Comparison of ENCODE assay signal across 8 cellular contexts in the genomic region with DNA sequence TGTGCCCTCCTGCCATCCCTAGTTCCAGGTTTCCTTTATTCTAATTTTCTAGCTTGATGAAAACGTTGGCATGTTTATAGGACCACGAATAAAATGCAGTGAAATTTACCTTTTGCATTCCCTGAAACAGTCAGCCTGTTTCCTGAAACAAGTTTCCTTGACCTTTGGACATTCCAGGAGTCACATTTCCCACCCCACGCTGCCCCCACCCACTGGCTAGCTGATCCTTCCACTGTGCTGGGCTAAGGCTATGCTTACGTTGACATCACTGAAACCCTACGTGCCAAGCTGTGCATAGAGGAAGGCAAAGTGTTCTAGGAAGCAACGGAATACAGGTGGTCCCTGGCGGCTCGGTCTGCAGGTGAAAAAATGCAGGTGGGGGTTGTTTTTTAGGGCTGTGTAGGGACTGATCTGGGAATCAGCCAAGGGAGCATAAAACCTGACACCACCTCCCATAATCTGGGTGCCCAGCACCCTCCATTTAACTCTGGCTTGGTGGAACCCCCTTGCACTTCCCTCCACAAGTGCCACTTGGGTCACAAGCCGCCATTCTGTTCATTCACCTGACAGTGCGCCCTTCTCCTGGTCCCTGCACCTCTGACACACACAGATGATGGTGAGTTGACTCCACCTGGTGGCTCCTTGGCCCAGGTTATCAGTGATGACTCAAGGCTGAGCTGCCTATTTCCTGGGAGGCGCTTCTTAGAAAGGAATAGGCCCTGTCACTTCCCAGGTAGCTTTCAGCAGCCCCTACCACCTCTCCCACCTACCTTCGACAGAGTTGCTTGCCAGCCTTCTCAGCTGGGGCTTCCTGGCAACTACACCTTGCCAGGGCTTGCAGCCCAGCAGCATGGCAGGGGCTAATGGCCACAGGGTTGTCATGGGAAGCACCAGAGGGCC.
DNase-seq lines count a peak whose midpoint lies in the region; ATAC-seq, FAIRE-seq and TF ChIP-seq lines count a peak whose summit lies in the region.

No MANE protein-coding gene starts in this region.

- no peak overlapping the region for H3K4me3 ChIP-seq in AG04450 (ENCODE audit: low read depth, low read length)
- no peak overlapping the region for H3K4me3 ChIP-seq in esophagus muscularis mucosa
- no peak overlapping the region for H3K4me3 ChIP-seq in SJCRH30

- peak; percentile 61 for ATAC-seq in activated CD8-positive, alpha-beta T cell treated with anti-CD3 and anti-CD28 coated beads, Interleukin-2, amount 10 ng/mL, durations not matched to agents 7 days and 5 days
- ATAC-seq in GM21528 (IDR thresholded peaks at IDR 0.05; ENCODE audit: low FRiP score, unreplicated experiment): no peak

- H3K27me3 ChIP-seq in AG04450 (ENCODE audit: control insufficient read depth, insufficient read depth, low read length) (peaks cover 8% of the 10 kb centered on the region), esophagus muscularis mucosa (no peaks in the 10 kb centered on the region), SJCRH30 (no peaks in the 10 kb centered on the region)

- peaks cover 9% of the 10 kb centered on the region for H3K9me3 Mint-ChIP-seq in activated CD8-positive, alpha-beta T cell treated with anti-CD3 and anti-CD28 coated beads, Interleukin-2, amount 10 ng/mL, durations not matched to agents 7 days and 5 days (ENCODE audit: insufficient read depth)

- CTCF ChIA-PET in AG04450 (lab: Charles Lee): no interaction called here
- CTCF ChIA-PET in activated CD8-positive, alpha-beta T cell treated with anti-CD3 and anti-CD28 coated beads, Interleukin-2, amount 10 ng/mL, durations not matched to agents 7 days and 5 days (lab: Charles Lee): interaction anchor here (0.9 to 4.0 kb wide), 4 partner anchors 97 to 295 kb away, joined by 3 to 24 read pairs (median 7); no protein-coding TSS in a partner anchor

- no peak overlapping the region for H3K27ac ChIP-seq in AG04450 (ENCODE audit: low read depth, low read length)
- H3K27ac ChIP-seq in esophagus muscularis mucosa (replicated peaks in 1 of 4): no peak overlapping the region
- H3K27ac ChIP-seq in SJCRH30: no peak overlapping the region

- H3K4me3 Mint-ChIP-seq in activated CD8-positive, alpha-beta T cell treated with anti-CD3 and anti-CD28 coated beads, Interleukin-2, amount 10 ng/mL, durations not matched to agents 7 days and 5 days: no peak overlapping the region

- H3K9me3 ChIP-seq in AG04450 (ENCODE audit: control insufficient read depth, insufficient read depth, low read length) (peaks cover 19% of the 10 kb centered on the region), esophagus muscularis mucosa (no peaks in the 10 kb centered on the region), SJCRH30 (replicated peaks) (peaks cover 4% of the 10 kb centered on the region; the same call in 1 of the 2 replicates)

- no peaks in the 10 kb centered on the region for H3K27me3 Mint-ChIP-seq in activated CD8-positive, alpha-beta T cell treated with anti-CD3 and anti-CD28 coated beads, Interleukin-2, amount 10 ng/mL, durations not matched to agents 7 days and 5 days (ENCODE audit: low read depth)

- DNase-seq in AG04450 (ENCODE audit: low read depth, low spot score) (no peak), GM18507 (ENCODE audit: extremely low spot score, insufficient read length, low read depth) (no peak), mucosa of gallbladder (ENCODE audit: low spot score) (peak; percentile 70), esophagus muscularis mucosa (ENCODE audit: extremely low spot score) (no peak), SJCRH30 (no peak)
- peak; percentile 46 for DNase-seq in activated CD8-positive, alpha-beta T cell treated with anti-CD3 and anti-CD28 coated beads, Interleukin-2, amount 10 ng/mL, durations not matched to agents 7 days and 5 days

- peaks cover 3% of the 10 kb centered on the region for H3K36me3 Mint-ChIP-seq in activated CD8-positive, alpha-beta T cell treated with anti-CD3 and anti-CD28 coated beads, Interleukin-2, amount 10 ng/mL, durations not matched to agents 7 days and 5 days (ENCODE audit: low read depth)

- 72% methylated on average over 11 of the region's 12 CpGs for WGBS in esophagus muscularis mucosa

- POLR2A ChIA-PET in AG04450 (lab: Yijun Ruan, JAX): no interaction called here
- POLR2A ChIA-PET in activated CD8-positive, alpha-beta T cell treated with anti-CD3 and anti-CD28 coated beads, Interleukin-2, amount 10 ng/mL, durations not matched to agents 7 days and 5 days (lab: Charles Lee): no interaction called here

- H3K4me1 Mint-ChIP-seq in activated CD8-positive, alpha-beta T cell treated with anti-CD3 and anti-CD28 coated beads, Interleukin-2, amount 10 ng/mL, durations not matched to agents 7 days and 5 days (ENCODE audit: low read depth): no peaks in the 10 kb centered on the region

- TF ChIP-seq RAD21 in Ishikawa (IDR thresholded peaks at IDR 0.05; ENCODE audit: low read depth): peak; percentile 91

- intact Hi-C loops in esophagus muscularis mucosa (cut with DNase I): no loop called here

- H3K27ac Mint-ChIP-seq in activated CD8-positive, alpha-beta T cell treated with anti-CD3 and anti-CD28 coated beads, Interleukin-2, amount 10 ng/mL, durations not matched to agents 7 days and 5 days: no peak overlapping the region

- H3K36me3 ChIP-seq in esophagus muscularis mucosa (no peaks in the 10 kb centered on the region), SJCRH30 (no peaks in the 10 kb centered on the region)

- TF ChIP-seq EP300 in Ishikawa (IDR thresholded peaks at IDR 0.05; ENCODE audit: borderline replicate concordance): no peak
- no peak for TF ChIP-seq EP300 in esophagus muscularis mucosa (IDR thresholded peaks at IDR 0.05)

- H3K4me1 ChIP-seq in esophagus muscularis mucosa (peaks cover 0 to 2% (median under 1%) of the 10 kb centered on the region in 4 donors), SJCRH30 (peaks cover 7% of the 10 kb centered on the region)

- TF ChIP-seq CTCF in AG04450 (IDR thresholded peaks at IDR 0.05; ENCODE audit: low read depth, low read length) (0 out of 2 replicates have a peak, but pooled peaks have one; percentile 16), esophagus muscularis mucosa (IDR thresholded peaks at IDR 0.05) (no peak)

- peak; percentile 70 for FAIRE-seq in GM18507 (lab: Jason Lieb, UNC)

- TF ChIP-seq POLR2A in esophagus muscularis mucosa (IDR thresholded peaks at IDR 0.05; ENCODE audit: low read depth): no peak

TF ChIP-seq in Ishikawa, 13 proteins besides CTCF, POLR2A, EP300 and RAD21:
- TF ChIP-seq, protein P1, sequence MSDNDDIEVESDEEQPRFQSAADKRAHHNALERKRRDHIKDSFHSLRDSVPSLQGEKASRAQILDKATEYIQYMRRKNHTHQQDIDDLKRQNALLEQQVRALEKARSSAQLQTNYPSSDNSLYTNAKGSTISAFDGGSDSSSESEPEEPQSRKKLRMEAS (IDR thresholded peaks at IDR 0.05): no peak
- TF ChIP-seq, protein P2, sequence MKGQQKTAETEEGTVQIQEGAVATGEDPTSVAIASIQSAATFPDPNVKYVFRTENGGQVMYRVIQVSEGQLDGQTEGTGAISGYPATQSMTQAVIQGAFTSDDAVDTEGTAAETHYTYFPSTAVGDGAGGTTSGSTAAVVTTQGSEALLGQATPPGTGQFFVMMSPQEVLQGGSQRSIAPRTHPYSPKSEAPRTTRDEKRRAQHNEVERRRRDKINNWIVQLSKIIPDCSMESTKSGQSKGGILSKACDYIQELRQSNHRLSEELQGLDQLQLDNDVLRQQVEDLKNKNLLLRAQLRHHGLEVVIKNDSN (IDR thresholded peaks at IDR 0.05): no peak
- TF ChIP-seq ZBTB7A (IDR thresholded peaks at IDR 0.05; ENCODE audit: low read depth) (no peak), YY1 (IDR thresholded peaks at IDR 0.05; ENCODE audit: low read depth) (no peak), CREB1 (IDR thresholded peaks at IDR 0.05; ENCODE audit: low read depth) (no peak), TEAD4 (IDR thresholded peaks at IDR 0.05) (no peak), CEBPB (IDR thresholded peaks at IDR 0.05) (no peak), EGR1 (IDR thresholded peaks at IDR 0.05) (no peak), FOXM1 (IDR thresholded peaks at IDR 0.05; ENCODE audit: borderline replicate concordance, low read depth) (no peak), TAF1 (IDR thresholded peaks at IDR 0.05; ENCODE audit: low read depth) (no peak), TCF12 (IDR thresholded peaks at IDR 0.05; ENCODE audit: low read depth) (no peak), NFIC (IDR thresholded peaks at IDR 0.05) (no peak)
- TF ChIP-seq, protein P3, sequence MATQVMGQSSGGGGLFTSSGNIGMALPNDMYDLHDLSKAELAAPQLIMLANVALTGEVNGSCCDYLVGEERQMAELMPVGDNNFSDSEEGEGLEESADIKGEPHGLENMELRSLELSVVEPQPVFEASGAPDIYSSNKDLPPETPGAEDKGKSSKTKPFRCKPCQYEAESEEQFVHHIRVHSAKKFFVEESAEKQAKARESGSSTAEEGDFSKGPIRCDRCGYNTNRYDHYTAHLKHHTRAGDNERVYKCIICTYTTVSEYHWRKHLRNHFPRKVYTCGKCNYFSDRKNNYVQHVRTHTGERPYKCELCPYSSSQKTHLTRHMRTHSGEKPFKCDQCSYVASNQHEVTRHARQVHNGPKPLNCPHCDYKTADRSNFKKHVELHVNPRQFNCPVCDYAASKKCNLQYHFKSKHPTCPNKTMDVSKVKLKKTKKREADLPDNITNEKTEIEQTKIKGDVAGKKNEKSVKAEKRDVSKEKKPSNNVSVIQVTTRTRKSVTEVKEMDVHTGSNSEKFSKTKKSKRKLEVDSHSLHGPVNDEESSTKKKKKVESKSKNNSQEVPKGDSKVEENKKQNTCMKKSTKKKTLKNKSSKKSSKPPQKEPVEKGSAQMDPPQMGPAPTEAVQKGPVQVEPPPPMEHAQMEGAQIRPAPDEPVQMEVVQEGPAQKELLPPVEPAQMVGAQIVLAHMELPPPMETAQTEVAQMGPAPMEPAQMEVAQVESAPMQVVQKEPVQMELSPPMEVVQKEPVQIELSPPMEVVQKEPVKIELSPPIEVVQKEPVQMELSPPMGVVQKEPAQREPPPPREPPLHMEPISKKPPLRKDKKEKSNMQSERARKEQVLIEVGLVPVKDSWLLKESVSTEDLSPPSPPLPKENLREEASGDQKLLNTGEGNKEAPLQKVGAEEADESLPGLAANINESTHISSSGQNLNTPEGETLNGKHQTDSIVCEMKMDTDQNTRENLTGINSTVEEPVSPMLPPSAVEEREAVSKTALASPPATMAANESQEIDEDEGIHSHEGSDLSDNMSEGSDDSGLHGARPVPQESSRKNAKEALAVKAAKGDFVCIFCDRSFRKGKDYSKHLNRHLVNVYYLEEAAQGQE (IDR thresholded peaks at IDR 0.05; ENCODE audit: low read depth): no peak

Comparison
In these comparisons a context has a peak if more than half of its experiments do, and no peak if none do; other contexts are left out.
1. DNase-seq: peak in activated CD8-positive, alpha-beta T cell treated with anti-CD3 and anti-CD28 coated beads, Interleukin-2, amount 10 ng/mL, durations not matched to agents 7 days and 5 days (single experiment) and mucosa of gallbladder (single experiment); none in AG04450 (single experiment), GM18507 (single experiment), esophagus muscularis mucosa (single experiment) and SJCRH30 (0 of 2).